In the genomic region with DNA sequence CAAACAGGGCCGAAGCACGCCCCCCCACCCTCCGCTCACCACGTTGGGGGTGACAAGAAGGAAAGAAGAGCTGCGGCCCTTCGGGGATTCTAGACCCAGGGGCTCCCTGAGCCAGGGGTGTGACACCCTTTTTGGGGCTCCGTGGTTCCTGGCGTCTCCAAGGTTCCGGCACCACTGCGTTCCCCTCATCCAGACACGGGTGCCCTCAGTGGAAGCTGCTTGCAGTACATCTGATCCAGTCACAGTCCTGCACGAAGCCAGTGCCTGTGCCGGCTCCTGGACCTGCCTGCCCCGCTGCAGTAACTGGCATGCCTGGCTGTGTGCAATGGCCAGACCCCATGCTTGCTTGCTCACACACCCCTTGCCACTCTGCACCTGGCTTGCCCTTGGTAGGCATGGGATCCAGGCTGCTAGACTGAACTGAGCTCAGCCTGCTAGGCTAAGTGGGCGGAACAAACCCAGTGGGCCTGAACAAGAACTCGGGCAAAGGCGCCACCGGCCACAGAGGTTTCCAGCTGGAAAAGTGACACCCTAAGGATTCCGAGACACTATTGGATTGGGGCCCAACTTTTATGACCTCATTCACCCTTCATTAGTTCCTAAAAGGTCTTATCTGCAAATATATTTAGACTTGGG, we compare ENCODE assay signal across 15 cellular contexts.
"Had no signal": no experiment of that assay in that cellular context is flagged by ENCODE, and none has a peak within 500 bp of the region (broad histone marks: within the 10 kb centered on the region; RNA-seq: fewer than 3 reads in every experiment).

No MANE protein-coding gene starts in this region.

- H3K27ac Mint-ChIP-seq: naive thymus-derived CD4-positive, alpha-beta T cell; nephron progenitor cell had no signal

- H3K27me3 Mint-ChIP-seq: naive thymus-derived CD4-positive, alpha-beta T cell had no signal

- H3K27ac ChIP-seq: foreskin keratinocyte, left lung, neutrophil, sigmoid colon, skin epidermis had no signal

- H3K27me3 ChIP-seq: foreskin keratinocyte, left lung, neutrophil, sigmoid colon had no signal

- H3K9me3 Mint-ChIP-seq: nephron progenitor cell had no signal

- H3K36me3 ChIP-seq: left lung, neutrophil, sigmoid colon had no signal

- H3K4me3 Mint-ChIP-seq: naive thymus-derived CD4-positive, alpha-beta T cell; nephron progenitor cell had no signal

- H3K4me1 ChIP-seq: foreskin keratinocyte, left lung, sigmoid colon had no signal

- DNase-seq: foreskin keratinocyte; head of caudate nucleus; hypothalamus; left lung; mammary epithelial cell; naive thymus-derived CD4-positive, alpha-beta T cell; nephron progenitor cell; sigmoid colon; stimulated activated CD4-positive, alpha-beta T cell treated with anti-CD3 and anti-CD28 coated beads, Interleukin-12 subunit alpha, Interleukin-12 subunit beta, amount 100 ng/mL, for 4 hours; stimulated activated naive CD4-positive, alpha-beta T cell treated with Interleukin-2 at 50 U/mL for 16 hours; trophoblast cell had no signal

- H3K4me3 ChIP-seq: left lung, sigmoid colon, skin epidermis had no signal

- H3K4me1 Mint-ChIP-seq: naive thymus-derived CD4-positive, alpha-beta T cell had no signal

- H3K9me3 ChIP-seq: sigmoid colon had no signal

- H3K36me3 Mint-ChIP-seq: naive thymus-derived CD4-positive, alpha-beta T cell had no signal

- FAIRE-seq: islet of Langerhans, urothelium cell line had no signal
